In the genomic region with DNA sequence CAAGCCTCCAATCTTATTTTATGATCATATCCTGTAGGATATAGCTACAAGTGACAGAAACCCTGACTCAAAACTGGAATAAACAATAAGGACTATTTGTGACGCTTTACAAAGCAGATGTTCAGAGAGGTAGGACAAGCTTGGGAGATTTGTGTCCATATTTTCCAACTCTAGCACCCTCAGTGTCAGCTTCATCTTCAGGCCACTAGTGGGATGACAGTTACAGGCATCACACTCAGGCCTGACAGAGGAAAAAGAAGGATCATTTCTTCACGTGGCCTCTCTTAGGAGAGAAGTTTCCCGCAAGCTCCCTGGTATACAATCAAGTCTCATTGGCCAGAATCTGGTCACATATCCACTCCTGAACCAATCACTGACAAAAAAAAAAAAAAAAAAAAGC, we compare ENCODE assay signal across 1 cellular context.
TF ChIP-seq lines count a peak whose summit lies in the region.

No MANE protein-coding gene starts in this region.

TF ChIP-seq in K562, 482 proteins besides CTCF, POLR2A, EP300 and RAD21 (continued from another document):
- no peak for TF ChIP-seq ZNF449 (CRISPR knock-in tag; IDR thresholded peaks at IDR 0.05)
- TF ChIP-seq ZNF274 (IDR thresholded peaks at IDR 0.05; ENCODE audit: borderline replicate concordance, low read depth, low read length), result no peak
- no peak for TF ChIP-seq BRCA1 (IDR thresholded peaks at IDR 0.05)
- no peak for TF ChIP-seq BRCA1 (CRISPR knock-in tag; IDR thresholded peaks at IDR 0.05)
- no peak for TF ChIP-seq NFYB (IDR thresholded peaks at IDR 0.05; ENCODE audit: extremely low read depth, insufficient read length)
- no peak for TF ChIP-seq GATA2 (CRISPR knock-in tag; IDR thresholded peaks at IDR 0.05)
- TF ChIP-seq EZH2 (IDR thresholded peaks at IDR 0.05; ENCODE audit: borderline replicate concordance, low read depth, low read length), result no peak
- no peak for TF ChIP-seq DEAF1 (CRISPR knock-in tag; IDR thresholded peaks at IDR 0.05)
- no peak for TF ChIP-seq ESRRA (IDR thresholded peaks at IDR 0.05; ENCODE audit: borderline replicate concordance, low read depth)
